Comparison of ENCODE assay signal across 11 cellular contexts in genomic region chr10:22631185-22631584, GRCh38.
DNase-seq lines count a peak whose midpoint lies in the region; ATAC-seq and TF ChIP-seq lines count a peak whose summit lies in the region.
"Had no signal": no experiment of that assay in that cellular context is flagged by ENCODE, and none has a peak within 500 bp of the region (broad histone marks: within the 10 kb centered on the region; RNA-seq: fewer than 3 reads in every experiment).

No MANE protein-coding gene starts in this region.

- H3K4me3 Mint-ChIP-seq in activated naive CD4-positive, alpha-beta T cell treated with anti-CD3 and anti-CD28 coated beads for 36 hours, result peak overlapping the region; percentile 67
- peak overlapping the region; percentile 78 for H3K4me3 Mint-ChIP-seq in activated CD8-positive, alpha-beta T cell treated with anti-CD3 and anti-CD28 coated beads, Interleukin-2, amount 10 ng/mL, durations not matched to agents 7 days and 5 days

- WGBS in right lobe of liver (ENCODE audit: insufficient coverage, low coverage, low lambda C conversion rate, missing lambda C conversion rate), result 60% methylated on average over 3 of the region's 3 CpGs
- WGBS in transverse colon (ENCODE audit: low coverage in 1 of 2), 2 donors, result 77 to 82% methylated on average over 2 to 3 of the region's 3 CpGs

- TF ChIP-seq CTCF in right lobe of liver (IDR thresholded peaks at IDR 0.05) (no peak), transverse colon (IDR thresholded peaks at IDR 0.05) (no peak)

- H3K27ac Mint-ChIP-seq in activated naive CD4-positive, alpha-beta T cell treated with anti-CD3 and anti-CD28 coated beads for 36 hours, result peak overlapping the region; percentile 93
- H3K27ac Mint-ChIP-seq in activated CD8-positive, alpha-beta T cell treated with anti-CD3 and anti-CD28 coated beads, Interleukin-2, amount 10 ng/mL, durations not matched to agents 7 days and 5 days, result peak overlapping the region; percentile 96

- intact Hi-C loops in activated naive CD4-positive, alpha-beta T cell treated with anti-CD3 and anti-CD28 coated beads for 36 hours (cut with micrococcal nuclease), result no loop called here
- intact Hi-C loops in right lobe of liver (cut with DNase I), result no loop called here
- intact Hi-C loops in transverse colon (cut with DNase I; ENCODE audit: low total_unique reads), result no loop called here

- H3K27ac ChIP-seq in right lobe of liver (peak overlapping the region; percentile 25 to 77 (median 53)), transverse colon (peak overlapping the region; percentile 52 to 71 (median 58))

- TF ChIP-seq EP300 in transverse colon (IDR thresholded peaks at IDR 0.05; ENCODE audit: low read depth), result no peak

- H3K36me3 Mint-ChIP-seq in activated naive CD4-positive, alpha-beta T cell treated with anti-CD3 and anti-CD28 coated beads for 36 hours (ENCODE audit: low read depth), result peaks cover 11% of the 10 kb centered on the region
- H3K36me3 Mint-ChIP-seq in activated CD8-positive, alpha-beta T cell treated with anti-CD3 and anti-CD28 coated beads, Interleukin-2, amount 10 ng/mL, durations not matched to agents 7 days and 5 days (ENCODE audit: low read depth), result peaks cover 41% of the 10 kb centered on the region

- H3K4me1 Mint-ChIP-seq in activated naive CD4-positive, alpha-beta T cell treated with anti-CD3 and anti-CD28 coated beads for 36 hours (ENCODE audit: low read depth), result peaks cover 93% of the 10 kb centered on the region
- H3K4me1 Mint-ChIP-seq in activated CD8-positive, alpha-beta T cell treated with anti-CD3 and anti-CD28 coated beads, Interleukin-2, amount 10 ng/mL, durations not matched to agents 7 days and 5 days (ENCODE audit: low read depth), result peaks cover 91% of the 10 kb centered on the region

- no peak for ATAC-seq in activated CD8-positive, alpha-beta T cell treated with anti-CD3 and anti-CD28 coated beads, Interleukin-2, amount 10 ng/mL, durations not matched to agents 7 days and 5 days
- ATAC-seq in right lobe of liver (no peak), GM19463 (IDR thresholded peaks at IDR 0.05; ENCODE audit: unreplicated experiment) (no peak), HG02852 (IDR thresholded peaks at IDR 0.05; ENCODE audit: unreplicated experiment) (no peak)

- no peaks in the 10 kb centered on the region for H3K9me3 ChIP-seq in right lobe of liver
- H3K9me3 ChIP-seq in transverse colon, result no peaks in the 10 kb centered on the region

- H3K4me1 ChIP-seq in right lobe of liver (peaks cover 0 to 25% (median 3%) of the 10 kb centered on the region in 4 donors), transverse colon (peaks cover 0 to 16% (median 2%) of the 10 kb centered on the region in 4 donors)

- in situ Hi-C loops in transverse colon (cut with MboI; ENCODE audit: low pct_ligation_motif_present in 1 of 4, low pct_unique_long_range_greater_than_20kb in 1 of 4, low sequenced_read_pairs in 3 of 4), result no loop called here

- no peak for DNase-seq in activated naive CD4-positive, alpha-beta T cell treated with anti-CD3 and anti-CD28 coated beads for 36 hours
- DNase-seq in activated naive CD4-positive, alpha-beta T cell treated with anti-CD3 and anti-CD28 coated beads, Interleukin-2, amount 50 U/mL, for 16 hours, result no peak
- DNase-seq in activated CD8-positive, alpha-beta T cell treated with anti-CD3 and anti-CD28 coated beads, Interleukin-2, amount 10 ng/mL, durations not matched to agents 7 days and 5 days, result no peak
- no peak for DNase-seq in right lobe of liver
- DNase-seq in transverse colon, result no peak
- DNase-seq in stimulated activated CD4-positive, alpha-beta T cell treated with anti-CD3 and anti-CD28 coated beads, Interleukin-15, amount 100 ng/mL, for 24 hours, result no peak
- DNase-seq: GDM1, NCI-H146, T-helper 9 cell had no signal

- no peaks in the 10 kb centered on the region for H3K9me3 Mint-ChIP-seq in activated naive CD4-positive, alpha-beta T cell treated with anti-CD3 and anti-CD28 coated beads for 36 hours
- H3K9me3 Mint-ChIP-seq in activated CD8-positive, alpha-beta T cell treated with anti-CD3 and anti-CD28 coated beads, Interleukin-2, amount 10 ng/mL, durations not matched to agents 7 days and 5 days (ENCODE audit: insufficient read depth), result no peaks in the 10 kb centered on the region

- no peaks in the 10 kb centered on the region for H3K27me3 ChIP-seq in right lobe of liver
- H3K27me3 ChIP-seq in transverse colon, result no peaks in the 10 kb centered on the region

- H3K4me3 ChIP-seq in right lobe of liver, result no peak overlapping the region
- no peak overlapping the region for H3K4me3 ChIP-seq in transverse colon

- POLR2A ChIA-PET in activated CD8-positive, alpha-beta T cell treated with anti-CD3 and anti-CD28 coated beads, Interleukin-2, amount 10 ng/mL, durations not matched to agents 7 days and 5 days (lab: Charles Lee), result interaction anchor here (0.6 to 2.9 kb wide), 13 partner anchors 8 to 194 kb away, joined by 3 to 17 read pairs (median 4); partner anchors contain the start of gene PIP4K2A

- H3K36me3 ChIP-seq in right lobe of liver (no peaks in the 10 kb centered on the region), transverse colon (no peaks in the 10 kb centered on the region)

- CTCF ChIA-PET in activated naive CD4-positive, alpha-beta T cell treated with anti-CD3 and anti-CD28 coated beads for 36 hours (lab: Charles Lee), result interaction anchor here (0.7 to 1.4 kb wide), 4 partner anchors 10 to 46 kb away, joined by 3 to 4 read pairs (median 4); no protein-coding TSS in a partner anchor
- CTCF ChIA-PET in activated CD8-positive, alpha-beta T cell treated with anti-CD3 and anti-CD28 coated beads, Interleukin-2, amount 10 ng/mL, durations not matched to agents 7 days and 5 days (lab: Charles Lee), result interaction anchor here (0.9 to 5.3 kb wide), 12 partner anchors 11 to 58 kb away, joined by 3 to 32 read pairs (median 4); no protein-coding TSS in a partner anchor

- no peaks in the 10 kb centered on the region for H3K27me3 Mint-ChIP-seq in activated naive CD4-positive, alpha-beta T cell treated with anti-CD3 and anti-CD28 coated beads for 36 hours (ENCODE audit: low read depth)
- H3K27me3 Mint-ChIP-seq in activated CD8-positive, alpha-beta T cell treated with anti-CD3 and anti-CD28 coated beads, Interleukin-2, amount 10 ng/mL, durations not matched to agents 7 days and 5 days (ENCODE audit: low read depth), result no peaks in the 10 kb centered on the region

- TF ChIP-seq POLR2A in right lobe of liver (IDR thresholded peaks at IDR 0.05), result no peak
- no peak for TF ChIP-seq POLR2A in transverse colon (IDR thresholded peaks at IDR 0.05)
